In genomic region chr14:100238419-100239199, GRCh38 we compare ENCODE assay signal across 8 cellular contexts. TPM values are rescaled to one million over a fixed set of nuclear protein-coding genes. Genes with fewer than 3 reads are reported as not detected.
A peak's percentile ranks its signal among the peaks of the same experiment; 100 is the strongest.
DNase-seq lines count a peak whose midpoint lies in the region; ATAC-seq lines count a peak whose summit lies in the region.

Gene YY1, plus strand, starts transcription at chr14:100239144. Its CDS starts 101 bp downstream, at chr14:100239245.

- peak within 1 kb of the TSS; percentile 100 for H3K9ac ChIP-seq in mesendoderm (ENCODE audit: low read length)

- peak within 1 kb of the TSS; percentile 89 for H2BK5ac ChIP-seq in mesendoderm (ENCODE audit: low read length)

- peak within 1 kb of the TSS; percentile 84 for H3K4me3 Mint-ChIP-seq in effector memory CD8-positive, alpha-beta T cell

- in situ Hi-C loops in Caki2 (cut with HindIII; ENCODE audit: low pct_unique_long_range_greater_than_20kb, low sequenced_read_pairs), result no loop called here

- H3K36me3 Mint-ChIP-seq in effector memory CD8-positive, alpha-beta T cell (ENCODE audit: insufficient read depth), result peaks cover 40% of the 10 kb centered on the region

- peak within 1 kb of the TSS; percentile 100 for H3K4me3 ChIP-seq in mesendoderm (ENCODE audit: low read length)

- peak within 1 kb of the TSS; percentile 90 to 96 for H3K27ac Mint-ChIP-seq in effector memory CD8-positive, alpha-beta T cell

- peak within 1 kb of the TSS; percentile 20 for H3K4me2 ChIP-seq in mesendoderm (ENCODE audit: low read length)

- H3K4me1 ChIP-seq in mesendoderm (ENCODE audit: control insufficient read depth, low read depth, low read length), result peaks cover 4% of the 10 kb centered on the region

- H4K5ac ChIP-seq in mesendoderm (ENCODE audit: low read length), result no peak within 1 kb of the TSS

- no peaks in the 10 kb centered on the region for H3K36me3 ChIP-seq in mesendoderm (ENCODE audit: control insufficient read depth, insufficient read depth, low read length)

- peak within 1 kb of the TSS; percentile 93 for H3K23ac ChIP-seq in mesendoderm (ENCODE audit: low read length)

- H3K56ac ChIP-seq in mesendoderm (ENCODE audit: low read length), result peak within 1 kb of the TSS; percentile 99

- H2BK15ac ChIP-seq in mesendoderm (replicated peaks; ENCODE audit: low read depth), result no peak within 1 kb of the TSS

- peak within 1 kb of the TSS; percentile 99 for H3K18ac ChIP-seq in mesendoderm (ENCODE audit: low read length)

- ATAC-seq in GM21390 (IDR thresholded peaks at IDR 0.05; ENCODE audit: unreplicated experiment), result peak; percentile 75
- ATAC-seq in effector memory CD8-positive, alpha-beta T cell (replicated peaks), result peak; percentile 79

- no peak within 1 kb of the TSS for H2AK5ac ChIP-seq in mesendoderm (ENCODE audit: low read length)

- no peak within 1 kb of the TSS for H4K8ac ChIP-seq in mesendoderm (ENCODE audit: low read depth, low read length)

- H3K27me3 ChIP-seq in mesendoderm (ENCODE audit: insufficient read depth, low read length, poor library complexity), result no peaks in the 10 kb centered on the region

- H3K9me3 Mint-ChIP-seq in effector memory CD8-positive, alpha-beta T cell, result no peaks in the 10 kb centered on the region

- H3K27ac ChIP-seq in mesendoderm (ENCODE audit: low read depth, low read length), result peak within 1 kb of the TSS; percentile 98

- peaks cover 86% of the 10 kb centered on the region for H3K79me2 ChIP-seq in mesendoderm (ENCODE audit: control insufficient read depth, insufficient read depth, low read length)

- no peaks in the 10 kb centered on the region for H3K27me3 Mint-ChIP-seq in effector memory CD8-positive, alpha-beta T cell

- peak within 1 kb of the TSS; percentile 99 for H3K4ac ChIP-seq in mesendoderm (ENCODE audit: low read depth, low read length)

- DNase-seq in Caki2 (ENCODE audit: low read depth) (peak; percentile 97), HUDEP-2 (lab: John Stamatoyannopoulos, UW; ENCODE audit: unreplicated experiment in 76 of 76) (peak in 75 of 76 experiments; percentile 50 to 99 (median 97)), NOMO-1 treated with dmso at 0.1 percent for 144 hours (lab: John Stamatoyannopoulos, UW; ENCODE audit: unreplicated experiment) (peak; percentile 99), mesendoderm (peak; percentile 99)
- DNase-seq in activated CD8-positive, alpha-beta memory T cell treated with anti-CD3 and anti-CD28 coated beads for 48 hours (ENCODE audit: low read depth in 2 of 3, low spot score in 2 of 3), result peak; percentile 97 to 99 (median 97)
- DNase-seq in effector memory CD8-positive, alpha-beta T cell, result peak; percentile 98 to 99 (median 99)
- DNase-seq in stimulated activated CD8-positive, alpha-beta memory T cell treated with anti-CD3 and anti-CD28 coated beads, Interleukin-12 subunit alpha, Interleukin-12 subunit beta, amount 100 ng/mL, for 4 hours (ENCODE audit: low read depth), result peak; percentile 99

- peaks cover 49 to 53% of the 10 kb centered on the region in 2 donors for H3K4me1 Mint-ChIP-seq in effector memory CD8-positive, alpha-beta T cell (ENCODE audit: low read depth in 2 of 2)

- H2BK120ac ChIP-seq in mesendoderm (ENCODE audit: low read depth, low read length), result peak within 1 kb of the TSS; percentile 70

- WGBS in mesendoderm (ENCODE audit: extremely low coverage, insufficient coverage, low lambda C conversion rate), result no CpG with 5 or more reads among the region's 123 CpGs

- peaks cover 5% of the 10 kb centered on the region for H3K79me1 ChIP-seq in mesendoderm (ENCODE audit: low read length)

RNA-seq across cellular contexts. Expression of gene YY1, which starts in this region (rescaled TPM):
- 44.4 and 54.2 TPM in 2 replicates for total RNA-seq in Caki2 (2014; rRNA removed; shearing (Covaris generic); ENCODE audit: low replicate concordance)
- polyA plus RNA-seq in mesendoderm (2013, experiment 1 of 2), result 150 TPM
- polyA plus RNA-seq in mesendoderm (2013, experiment 2 of 2), result 152 TPM

Comparison
In these comparisons a context has a peak if more than half of its experiments do, and no peak if none do; other contexts are left out.
1. Peak in every context shown above with its lines: DNase-seq, ATAC-seq, H3K4me3 ChIP-seq and H3K27ac ChIP-seq.